Comparison of ENCODE assay signal across 14 cellular contexts in genomic region chr17:27477050-27477647, GRCh38. TPM values are rescaled to one million over a fixed set of nuclear protein-coding genes. Genes with fewer than 3 reads are reported as not detected.
DNase-seq lines count a peak whose midpoint lies in the region; ATAC-seq and TF ChIP-seq lines count a peak whose summit lies in the region.
"Had no signal": no experiment of that assay in that cellular context is flagged by ENCODE, and none has a peak within 500 bp of the region (broad histone marks: within the 10 kb centered on the region; RNA-seq: fewer than 3 reads in every experiment).

No MANE protein-coding gene starts in this region.

- no peak for TF ChIP-seq POLR2A in vagina (IDR thresholded peaks at IDR 0.05)

- peaks cover 1% of the 10 kb centered on the region for H3K36me3 Mint-ChIP-seq in T-helper 1 cell treated with Interleukin-12 subunit alpha and Interleukin-12 subunit beta and Interleukin-4 antibody, amounts not matched to agents 30 μg/mL and 1 μg/mL, for 36 hours (ENCODE audit: low read depth)
- peaks cover 2% of the 10 kb centered on the region for H3K36me3 Mint-ChIP-seq in memory B cell

- H3K27me3 ChIP-seq in vagina, result no peaks in the 10 kb centered on the region
- H3K27me3 ChIP-seq: breast epithelium, esophagus muscularis mucosa had no signal

- H3K27ac ChIP-seq in vagina, result no peak overlapping the region
- H3K27ac ChIP-seq: breast epithelium, esophagus muscularis mucosa, thoracic aorta had no signal

- H3K4me1 ChIP-seq in vagina, result peaks cover 56% of the 10 kb centered on the region
- H3K4me1 ChIP-seq: breast epithelium had no signal

- H3K27me3 Mint-ChIP-seq in T-helper 1 cell treated with Interleukin-12 subunit alpha and Interleukin-12 subunit beta and Interleukin-4 antibody, amounts not matched to agents 30 μg/mL and 1 μg/mL, for 36 hours (ENCODE audit: low read depth), result no peaks in the 10 kb centered on the region
- H3K27me3 Mint-ChIP-seq in memory B cell, result no peaks in the 10 kb centered on the region

- no peaks in the 10 kb centered on the region for H3K9me3 Mint-ChIP-seq in T-helper 1 cell treated with Interleukin-12 subunit alpha and Interleukin-12 subunit beta and Interleukin-4 antibody, amounts not matched to agents 30 μg/mL and 1 μg/mL, for 36 hours
- H3K9me3 Mint-ChIP-seq in memory B cell, result no peaks in the 10 kb centered on the region

- no peak overlapping the region for H3K4me3 ChIP-seq in vagina
- H3K4me3 ChIP-seq: breast epithelium, esophagus muscularis mucosa, thoracic aorta had no signal

- peaks cover 87% of the 10 kb centered on the region for H3K4me1 Mint-ChIP-seq in T-helper 1 cell treated with Interleukin-12 subunit alpha and Interleukin-12 subunit beta and Interleukin-4 antibody, amounts not matched to agents 30 μg/mL and 1 μg/mL, for 36 hours (ENCODE audit: low read depth)
- H3K4me1 Mint-ChIP-seq in memory B cell, result peaks cover 65% of the 10 kb centered on the region

- TF ChIP-seq CTCF in vagina (IDR thresholded peaks at IDR 0.05), result no peak

- H3K27ac Mint-ChIP-seq in T-helper 1 cell treated with Interleukin-12 subunit alpha and Interleukin-12 subunit beta and Interleukin-4 antibody, amounts not matched to agents 30 μg/mL and 1 μg/mL, for 36 hours, result peak overlapping the region; percentile 72
- H3K27ac Mint-ChIP-seq in memory B cell, result peak overlapping the region; percentile 37

- no peak for DNase-seq in T-helper 1 cell
- no peak for DNase-seq in memory B cell (ENCODE audit: low spot score in 2 of 2)
- no peak for DNase-seq in vagina (ENCODE audit: extremely low spot score in 2 of 2)
- no peak for DNase-seq in putamen (ENCODE audit: low spot score)
- DNase-seq: activated T-cell treated with anti-CD3 and anti-CD28 coated beads, Interleukin-2, amount 50 U/mL, for 1 hour; Kasumi-1; midbrain had no signal

- no peaks in the 10 kb centered on the region for H3K36me3 ChIP-seq in vagina
- H3K36me3 ChIP-seq: breast epithelium, esophagus muscularis mucosa, thoracic aorta had no signal

- H3K4me3 Mint-ChIP-seq in T-helper 1 cell treated with Interleukin-12 subunit alpha and Interleukin-12 subunit beta and Interleukin-4 antibody, amounts not matched to agents 30 μg/mL and 1 μg/mL, for 36 hours, result peak overlapping the region; percentile 9
- H3K4me3 Mint-ChIP-seq in memory B cell, result no peak overlapping the region

- no peaks in the 10 kb centered on the region for H3K9me3 ChIP-seq in vagina
- H3K9me3 ChIP-seq: breast epithelium, esophagus muscularis mucosa, thoracic aorta had no signal

- ATAC-seq in GM19452 (IDR thresholded peaks at IDR 0.05; ENCODE audit: unreplicated experiment) (peak; percentile 35), HG03571 (IDR thresholded peaks at IDR 0.05; ENCODE audit: unreplicated experiment) (peak; percentile 24), memory B cell (ENCODE audit: low read depth) (no peak), GM21381 (IDR thresholded peaks at IDR 0.05; ENCODE audit: unreplicated experiment) (no peak)

- intact Hi-C loops in vagina (cut with DNase I), result no loop called here

RNA-seq across cellular contexts. Expression of gene KSR1, which starts 20.9 kb away (rescaled TPM):
- 40.3 TPM for total RNA-seq in vagina

Comparison
In these comparisons a context has a peak if more than half of its experiments do, and no peak if none do; other contexts are left out.
1. ATAC-seq: peak in GM19452 (single experiment) and HG03571 (single experiment); none in memory B cell (single experiment) and GM21381 (single experiment).